1 cellular context compared by ENCODE assay signal in genomic region chr2:15769235-15769634, GRCh38.
TF ChIP-seq lines count a peak whose summit lies in the region.

No MANE protein-coding gene starts in this region.

TF ChIP-seq in HepG2, 621 proteins besides CTCF, POLR2A, EP300 and RAD21:
- TF ChIP-seq ZNF496 (CRISPR knock-in tag; IDR thresholded peaks at IDR 0.05; ENCODE audit: insufficient replicate concordance): no peak
- no peak for TF ChIP-seq RCOR2 (CRISPR knock-in tag; IDR thresholded peaks at IDR 0.05)
- peak; percentile 67 for TF ChIP-seq ZNF629 (CRISPR knock-in tag; conservative IDR thresholded peaks at IDR 0.05)
